Comparison of ENCODE assay signal across 23 cellular contexts in the genomic region with DNA sequence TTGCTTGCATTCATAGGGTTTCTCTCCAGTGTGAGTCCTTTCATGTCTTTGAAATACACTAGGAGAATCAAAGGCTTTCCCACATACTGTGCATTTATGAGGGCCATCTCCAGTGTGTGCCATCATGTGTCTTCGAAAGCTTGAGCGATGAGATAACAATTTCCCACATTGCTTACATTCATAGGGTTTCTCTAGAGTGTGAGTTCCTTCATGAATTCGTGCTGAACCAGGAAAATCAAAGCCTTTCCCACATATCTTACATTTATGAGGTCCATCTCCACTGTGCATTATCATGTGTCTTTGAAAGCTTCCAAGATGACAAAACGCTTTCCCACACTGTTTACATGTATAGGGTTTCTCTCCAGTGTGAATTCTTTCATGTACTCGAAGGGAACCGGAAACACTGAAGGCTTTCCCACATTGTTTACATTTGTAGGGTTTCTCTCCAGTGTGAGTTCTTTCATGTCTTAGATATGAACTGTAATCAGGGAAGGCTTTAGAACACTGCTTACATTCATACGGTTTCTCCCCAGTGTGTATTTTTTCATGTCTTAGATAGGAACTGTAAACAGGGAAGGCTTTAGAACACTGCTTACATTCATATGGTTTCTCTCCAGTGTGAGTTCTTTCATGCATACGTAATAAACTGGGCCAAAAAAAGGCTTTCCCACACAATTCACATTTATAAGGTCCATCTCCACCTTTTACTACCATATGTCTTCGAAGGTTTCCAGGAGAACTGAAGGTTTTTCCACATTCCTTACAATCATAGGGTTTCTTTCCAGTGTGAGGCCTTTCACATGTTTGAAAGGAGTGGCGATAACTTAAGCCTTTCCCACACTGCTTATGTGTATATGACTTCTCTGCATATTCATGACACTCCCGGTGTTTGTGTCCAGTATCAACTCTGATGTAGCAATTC. TPM values are rescaled to one million over a fixed set of nuclear protein-coding genes. Genes with fewer than 3 reads are reported as not detected.
DNase-seq lines count a peak whose midpoint lies in the region; ATAC-seq, FAIRE-seq and TF ChIP-seq lines count a peak whose summit lies in the region.
"Had no signal": no experiment of that assay in that cellular context is flagged by ENCODE, and none has a peak within 500 bp of the region (broad histone marks: within the 10 kb centered on the region; RNA-seq: fewer than 3 reads in every experiment).

No MANE protein-coding gene starts in this region.

- POLR2A ChIA-PET in K562 (lab: Yijun Ruan, JAX), result no interaction called here

- ATAC-seq in K562 (no peak), GM18519 (IDR thresholded peaks at IDR 0.05; ENCODE audit: low FRiP score, unreplicated experiment) (no peak)
- ATAC-seq: A549; activated CD8-positive, alpha-beta T cell treated with anti-CD3 and anti-CD28 coated beads for 36 hours; Right ventricle myocardium inferior had no signal

- H3K27ac ChIP-seq in BLaER1 (no peak overlapping the region), HUES48 (ENCODE audit: low read depth, low read length) (no peak overlapping the region), K562 (ENCODE audit: extremely low read depth, low read depth, low read length) (no peak overlapping the region), kidney (ENCODE audit: low read depth in 2 of 2, low read length in 2 of 2) (no peak overlapping the region), small intestine (ENCODE audit: low read depth in 1 of 2, low read length in 1 of 2) (no peak overlapping the region)
- H3K27ac ChIP-seq: A549, brain microvascular endothelial cell, testis, vagina had no signal

- in situ Hi-C loops in K562 (cut with MboI), result no loop called here

- FAIRE-seq in K562 (lab: Jason Lieb, UNC) (no peak), kidney (lab: Jason Lieb, UNC) (no peak), small intestine (lab: Jason Lieb, UNC) (no peak)
- FAIRE-seq: A549, HTR-8/SVneo had no signal

- no peak overlapping the region for H2AFZ ChIP-seq in K562 (ENCODE audit: low read depth, low read length)

- H3K4me1 ChIP-seq in BLaER1, result no peaks in the 10 kb centered on the region
- no peaks in the 10 kb centered on the region for H3K4me1 ChIP-seq in HUES48 (ENCODE audit: control insufficient read depth, insufficient read depth, low read length)
- no peaks in the 10 kb centered on the region for H3K4me1 ChIP-seq in K562 (replicated peaks in 1 of 2; ENCODE audit: control insufficient read depth in 2 of 2, insufficient read depth in 2 of 2, low read length in 2 of 2)
- no peaks in the 10 kb centered on the region for H3K4me1 ChIP-seq in kidney (ENCODE audit: control insufficient read depth in 1 of 2, insufficient read depth in 1 of 2, low read depth in 1 of 2, low read length in 2 of 2)
- H3K4me1 ChIP-seq in small intestine (ENCODE audit: control insufficient read depth in 2 of 2, insufficient read depth in 1 of 2, low read depth in 1 of 2, low read length in 1 of 2), result no peaks in the 10 kb centered on the region
- H3K4me1 ChIP-seq: A549, Caco-2, testis, vagina had no signal

- no peaks in the 10 kb centered on the region for H3K9me1 ChIP-seq in K562 (ENCODE audit: control insufficient read depth, insufficient read depth, low read length)

- no peak for TF ChIP-seq EP300 in K562 (IDR thresholded peaks at IDR 0.05; ENCODE audit: low read length)

- H3K4me3 ChIP-seq in BLaER1 (peak overlapping the region; percentile 29; the same call in 1 of the 2 replicates), HUES48 (ENCODE audit: low read depth, low read length) (0 out of 2 replicates have a peak overlapping the region, but pooled peaks have one; percentile 0), K562 (no peak overlapping the region), kidney (ENCODE audit: low read length in 2 of 2) (peak overlapping the region; percentile 4 to 28), small intestine (ENCODE audit: low read depth in 1 of 2, low read length in 2 of 2) (no peak overlapping the region)
- H3K4me3 ChIP-seq: A549, testis, vagina had no signal

- TSS peak; percentile 28 for BruUV-seq in K562 (replicated peaks; lab: Mats Ljungman, UMichigan)

- DNase-seq in K562 (ENCODE audit: extremely low read depth in 1 of 4, low spot score in 3 of 4) (no peak), kidney (no peak), NCI-H2227 (lab: John Stamatoyannopoulos, UW; ENCODE audit: unreplicated experiment) (no peak), small intestine (no peak)
- DNase-seq in activated CD4-positive, CD25-positive, alpha-beta regulatory T cell treated with anti-CD3 and anti-CD28 coated beads, Interleukin-2, amount 50 U/mL, for 72 hours, result no peak
- DNase-seq: activated CD4-positive, CD25-positive, alpha-beta regulatory T cell; activated CD8-positive, alpha-beta T cell treated with anti-CD3 and anti-CD28 coated beads for 36 hours; activated effector memory CD4-positive, alpha-beta T cell treated with anti-CD3 and anti-CD28 coated beads, Interleukin-2, amount 50 U/mL, for 16 hours; brain microvascular endothelial cell; Caco-2; cortex of kidney; H9; Kasumi-1; NCI-H1694 treated with DMSO at 0.1 percent for 48 hours; NCI-H748 treated with DMSO at 0.1 percent for 48 hours; testis had no signal

- TF ChIP-seq RAD21 in K562 (CRISPR knock-in tag; conservative IDR thresholded peaks at IDR 0.05 in 1 of 2, IDR thresholded peaks at IDR 0.05 in 1 of 2), result no peak

- H3K36me3 ChIP-seq in BLaER1 (peaks cover 93% of the 10 kb centered on the region), HUES48 (ENCODE audit: control insufficient read depth, insufficient read depth, low read length) (peaks cover 37% of the 10 kb centered on the region), K562 (ENCODE audit: control insufficient read depth, insufficient read depth, low read length) (peaks cover 19% of the 10 kb centered on the region; the same call in 1 of the 3 replicates), kidney (ENCODE audit: control insufficient read depth in 1 of 2, insufficient read depth in 2 of 2, low read length in 2 of 2) (peaks cover 30 to 57% of the 10 kb centered on the region in 2 donors), small intestine (ENCODE audit: control insufficient read depth in 2 of 2, insufficient read depth in 2 of 2, low read length in 2 of 2) (peaks cover 24 to 41% of the 10 kb centered on the region in 2 donors)

- no peak for TF ChIP-seq CTCF in K562 (IDR thresholded peaks at IDR 0.05 in 2 of 3, conservative IDR thresholded peaks at IDR 0.05 in 1 of 3; ENCODE audit: insufficient read depth in 2 of 3, low read depth in 1 of 3, low read length in 3 of 3)
- no peak for TF ChIP-seq CTCF in kidney (IDR thresholded peaks at IDR 0.05; ENCODE audit: borderline replicate concordance, extremely low read depth, insufficient read depth)

- H3K4me2 ChIP-seq in BLaER1 (no peak overlapping the region), K562 (ENCODE audit: insufficient read depth, low read length) (no peak overlapping the region)
- H3K4me2 ChIP-seq: A549 had no signal

- H4K20me1 ChIP-seq in BLaER1, result no peaks in the 10 kb centered on the region
- no peaks in the 10 kb centered on the region for H4K20me1 ChIP-seq in K562 (replicated peaks; ENCODE audit: control insufficient read depth, insufficient read depth, low read length)

- no peak for TF ChIP-seq POLR2A in K562 (conservative IDR thresholded peaks at IDR 0.05)

- H3K9me3 ChIP-seq in BLaER1 (peaks cover 100% of the 10 kb centered on the region), HUES48 (ENCODE audit: control insufficient read depth, insufficient read depth, low read length) (peaks cover 92% of the 10 kb centered on the region), K562 (replicated peaks; ENCODE audit: control insufficient read depth, insufficient read depth, low read depth, low read length) (peaks cover 19% of the 10 kb centered on the region), kidney (ENCODE audit: control insufficient read depth in 1 of 2, low read length in 2 of 2) (peaks cover 27 to 56% of the 10 kb centered on the region in 2 donors), small intestine (ENCODE audit: control insufficient read depth, low read depth) (peaks cover 3% of the 10 kb centered on the region)
- H3K9me3 ChIP-seq: testis had no signal

- H3K79me2 ChIP-seq in K562 (ENCODE audit: control insufficient read depth, insufficient read depth, low read length), result no peaks in the 10 kb centered on the region

- no peaks in the 10 kb centered on the region for H3K27me3 ChIP-seq in BLaER1
- no peaks in the 10 kb centered on the region for H3K27me3 ChIP-seq in HUES48 (ENCODE audit: control insufficient read depth, insufficient read depth, low read length)
- no peaks in the 10 kb centered on the region for H3K27me3 ChIP-seq in K562 (ENCODE audit: control insufficient read depth in 2 of 2, insufficient read depth in 2 of 2, low read length in 2 of 2)
- no peaks in the 10 kb centered on the region for H3K27me3 ChIP-seq in small intestine (ENCODE audit: control insufficient read depth in 2 of 2, insufficient read depth in 2 of 2, low read length in 2 of 2)
- H3K27me3 ChIP-seq: brain microvascular endothelial cell, testis, vagina had no signal

- intact Hi-C loops in K562 (cut with micrococcal nuclease), result no loop called here
- intact Hi-C loops in kidney (cut with DNase I), result no loop called here

- no peak overlapping the region for H3K9ac ChIP-seq in BLaER1
- no peak overlapping the region for H3K9ac ChIP-seq in HUES48 (ENCODE audit: low read depth, low read length)
- H3K9ac ChIP-seq in K562 (ENCODE audit: insufficient read depth in 1 of 2, low read depth in 2 of 2, low read length in 2 of 2), result no peak overlapping the region
- no peak overlapping the region for H3K9ac ChIP-seq in kidney (ENCODE audit: low read length in 2 of 2)

- CTCF ChIA-PET in K562 (lab: Yijun Ruan, JAX; ENCODE audit: low intra/inter-chr PET ratio), result no interaction called here

- 58% methylated on average over 11 of the region's 11 CpGs for WGBS in K562 (ENCODE audit: insufficient coverage, low coverage, missing lambda C conversion rate)
- 97% methylated on average over 11 of the region's 11 CpGs for WGBS in small intestine, 3 donors

RNA-seq across cellular contexts. Expression of gene ZNF44, which starts 21.4 kb away (rescaled TPM):
- total RNA-seq in K562 (2011; cell fraction: chromatin; rRNA removed; ENCODE audit: low replicate concordance), result 5.5 and 19.4 TPM in 2 replicates
- 3.3 and 4.5 TPM in 2 replicates for total RNA-seq in K562 (2011; cell fraction: nucleolus; rRNA removed)
- 7.4 and 7.6 TPM in 2 replicates for total RNA-seq in K562 (2011; cell fraction: nucleoplasm; rRNA removed)
- 2.6 and 3.2 TPM in 2 replicates for total RNA-seq in K562 (2014; rRNA removed)
- total RNA-seq in K562 (2014; rRNA removed; fragmentation: Illumina TruSeq; extraction: Trizol), result 8.3 TPM in 2 replicates
- 7.7 and 8.2 TPM in 2 replicates for total RNA-seq in K562 (2015; rRNA removed; fragmentation: Illumina TruSeq; extraction: Trizol)
- 3.2 and 3.9 TPM in 2 replicates for total RNA-seq in K562 (2021)
- 2.7 and 4.4 TPM in 2 replicates for polyA plus RNA-seq in K562 (2011; rRNA removed)
- polyA plus RNA-seq in K562 (2011; cell fraction: cytosol; rRNA removed), result 0.54 and 1.2 TPM in 2 replicates
- 2.3 and 2.4 TPM in 2 replicates for polyA plus RNA-seq in K562 (2011; cell fraction: nucleus; rRNA removed)
- polyA plus RNA-seq in K562 (2012), result 4.7 and 6.8 TPM in 2 replicates
- polyA plus RNA-seq in K562 (2014; fragmentation: Illumina TruSeq; extraction: Trizol), result 5.3 and 5.5 TPM in 2 replicates
- 1 to 10 TPM; 2.7 to 5.7 TPM for polyA plus RNA-seq in K562 (2014; fragmentation: Nextera tagmentation; extraction: Ambion mirVana)
- polyA plus RNA-seq in K562 (2014; rRNA removed), result 3.9 and 4.4 TPM in 2 replicates
- 3.5 and 4.9 TPM in 2 replicates for polyA minus RNA-seq in K562 (2011; rRNA and poly(A)+ RNA removed)
- polyA minus RNA-seq in K562 (2011; cell fraction: cytosol; rRNA and poly(A)+ RNA removed), result 0.55 and 1.0 TPM in 2 replicates
- 0.94 and 3.1 TPM in 2 replicates for polyA minus RNA-seq in K562 (2011; cell fraction: nucleus; rRNA and poly(A)+ RNA removed)
- total RNA-seq in kidney, result 35.5 TPM
- 27.1 TPM for polyA plus RNA-seq in kidney (ENCODE audit: insufficient read depth, low read depth, low replicate concordance)
- 10 to 100 TPM in 1 of 3 donors, 1 to 10 TPM in 2; 6.4 to 15.0 (median 8.6) TPM for polyA plus RNA-seq in small intestine

Comparison
In these comparisons a context has a peak if more than half of its experiments do, and no peak if none do; other contexts are left out.
1. H3K4me3 ChIP-seq: peak in BLaER1 (single experiment), HUES48 (single experiment) and kidney (2 of 2); none in K562 (single experiment) and small intestine (0 of 2).